ENCODE assay signal across 1 cellular context in genomic region chr5:179836225-179837019, GRCh38.
TF ChIP-seq lines count a peak whose summit lies in the region.

No MANE protein-coding gene starts in this region.

TF ChIP-seq in K562, 482 proteins besides CTCF, POLR2A, EP300 and RAD21 (continued from another document):
- TF ChIP-seq CREB1 (IDR thresholded peaks at IDR 0.05) (no peak), CREB1 (CRISPR knock-in tag; IDR thresholded peaks at IDR 0.05) (peak; percentile 16; the same call in 1 of the 2 replicates), SMAD1 (IDR thresholded peaks at IDR 0.05; ENCODE audit: low read depth, low read length, partially characterized antibody) (no peak)
